8 cellular contexts compared by ENCODE assay signal in genomic region chr19:5790573-5791520, GRCh38. TPM values are rescaled to one million over a fixed set of nuclear protein-coding genes. Genes with fewer than 3 reads are reported as not detected.
DNase-seq lines count a peak whose midpoint lies in the region; ATAC-seq and TF ChIP-seq lines count a peak whose summit lies in the region.

DUS3L (minus strand) TSS chr19:5791163; CDS start chr19:5791141, 22 bp downstream.

- peaks cover 0 to 4% of the 10 kb centered on the region in 2 donors for H3K27me3 Mint-ChIP-seq in natural killer cell treated with Interleukin-12 subunit alpha and Interleukin-12 subunit beta and Interleukin-15 and Interleukin-18, amount 100 ng/mL, for 72 hours

- peak; percentile 99 for DNase-seq in ELF-1 (ENCODE audit: low read depth, low spot score)
- DNase-seq in H7 = peak; percentile 98
- DNase-seq in M059J (ENCODE audit: low read depth) = peak; percentile 96
- DNase-seq in SHP77 (lab: John Stamatoyannopoulos, UW) = peak; percentile 96 to 98
- DNase-seq in activated effector memory CD4-positive, alpha-beta T cell treated with Interleukin-2 at 50 U/mL for 16 hours = peak; percentile 91
- peak; percentile 99 for DNase-seq in fibroblast of pulmonary artery (ENCODE audit: low read depth)
- peak; percentile 97 for DNase-seq in natural killer cell treated with Interleukin-12 subunit alpha and Interleukin-12 subunit beta and Interleukin-15 and Interleukin-18, amount 100 ng/mL, for 72 hours (ENCODE audit: low spot score)
- DNase-seq in stimulated activated naive CD8-positive, alpha-beta T cell treated with anti-CD3 and anti-CD28 coated beads, Interleukin-15, Interleukin-2, amounts not matched to agents 100 U/mL and 50 U/mL, for 24 hours = peak; percentile 97

- peaks cover 11 to 13% of the 10 kb centered on the region in 2 donors for H3K4me1 Mint-ChIP-seq in natural killer cell treated with Interleukin-12 subunit alpha and Interleukin-12 subunit beta and Interleukin-15 and Interleukin-18, amount 100 ng/mL, for 72 hours (ENCODE audit: low read depth in 2 of 2)

- H3K4me3 ChIP-seq in H7 (ENCODE audit: insufficient read depth, low read depth, low read length) (peak within 1 kb of the TSS; percentile 98), fibroblast of pulmonary artery (replicated peaks; ENCODE audit: low read depth, low read length) (peak within 1 kb of the TSS; percentile 98)

- H3K36me3 ChIP-seq in H7 (replicated peaks; ENCODE audit: control insufficient read depth, insufficient read depth, low read length) = peaks cover 18% of the 10 kb centered on the region

- H3K27me3 ChIP-seq in H7 (ENCODE audit: control insufficient read depth, insufficient read depth, low read length) = no peaks in the 10 kb centered on the region

- no peak for TF ChIP-seq CTCF in fibroblast of pulmonary artery (IDR thresholded peaks at IDR 0.05; ENCODE audit: low read length, missing control alignments)

- peak within 1 kb of the TSS; percentile 96 for H3K4me3 Mint-ChIP-seq in natural killer cell treated with Interleukin-12 subunit alpha and Interleukin-12 subunit beta and Interleukin-15 and Interleukin-18, amount 100 ng/mL, for 72 hours

- ATAC-seq in natural killer cell treated with Interleukin-12 subunit alpha and Interleukin-12 subunit beta and Interleukin-15 and Interleukin-18, amount 100 ng/mL, for 72 hours = peak; percentile 98
- ATAC-seq in stimulated activated naive CD8-positive, alpha-beta T cell treated with anti-CD3 and anti-CD28 coated beads, Interleukin-15, Interleukin-2, amounts not matched to agents 100 U/mL and 50 U/mL, for 24 hours = peak; percentile 97

- peaks cover 6% of the 10 kb centered on the region for H3K36me3 Mint-ChIP-seq in natural killer cell treated with Interleukin-12 subunit alpha and Interleukin-12 subunit beta and Interleukin-15 and Interleukin-18, amount 100 ng/mL, for 72 hours

- H3K9me3 Mint-ChIP-seq in natural killer cell treated with Interleukin-12 subunit alpha and Interleukin-12 subunit beta and Interleukin-15 and Interleukin-18, amount 100 ng/mL, for 72 hours = no peaks in the 10 kb centered on the region

- peak within 1 kb of the TSS; percentile 99 to 100 for H3K27ac Mint-ChIP-seq in natural killer cell treated with Interleukin-12 subunit alpha and Interleukin-12 subunit beta and Interleukin-15 and Interleukin-18, amount 100 ng/mL, for 72 hours

RNA-seq across cellular contexts. Expression of gene DUS3L, which starts in this region (rescaled TPM):
- 50.8 and 52.4 TPM in 2 replicates for total RNA-seq in H7 (2014; rRNA removed; shearing (Covaris generic))
- 12.7 and 24.7 TPM in 2 replicates for total RNA-seq in M059J (2014; rRNA removed; shearing (Covaris generic))
- total RNA-seq in natural killer cell treated with Interleukin-12 subunit alpha and Interleukin-12 subunit beta and Interleukin-15 and Interleukin-18, amount 100 ng/mL, for 72 hours = 100 to 1,000 TPM in 1 of 2 donors, 10 to 100 TPM in 1; 90.1 to 155 TPM

Comparison
In these comparisons a context has a peak if more than half of its experiments do, and no peak if none do; other contexts are left out.
1. Peak in every context shown above with its lines: DNase-seq, ATAC-seq and H3K4me3 ChIP-seq.